Comparison of ENCODE assay signal across 13 cellular contexts in genomic region chr15:77818484-77819270, GRCh38.
DNase-seq lines count a peak whose midpoint lies in the region; ATAC-seq and TF ChIP-seq lines count a peak whose summit lies in the region.
"Had no signal": no experiment of that assay in that cellular context is flagged by ENCODE, and none has a peak within 500 bp of the region (broad histone marks: within the 10 kb centered on the region; RNA-seq: fewer than 3 reads in every experiment).

No MANE protein-coding gene starts in this region.

- H3K4me1 ChIP-seq in mesendoderm (ENCODE audit: control insufficient read depth, low read depth, low read length) = no peaks in the 10 kb centered on the region
- peaks cover 0 to 25% (median 17%) of the 10 kb centered on the region in 4 donors for H3K4me1 ChIP-seq in upper lobe of left lung

- H3K27me3 ChIP-seq in WERI-Rb-1 (ENCODE audit: insufficient read depth, low read depth, severe bottlenecking) = no peaks in the 10 kb centered on the region
- peaks cover 25% of the 10 kb centered on the region for H3K27me3 ChIP-seq in mesendoderm (ENCODE audit: insufficient read depth, low read length, poor library complexity)
- H3K27me3 ChIP-seq in upper lobe of left lung = peaks cover 0 to 31% (median 15%) of the 10 kb centered on the region in 4 donors

- no peak overlapping the region for H4K8ac ChIP-seq in mesendoderm (ENCODE audit: low read depth, low read length)

- TF ChIP-seq EP300 in upper lobe of left lung (IDR thresholded peaks at IDR 0.05) = no peak

- no peak overlapping the region for H2AK5ac ChIP-seq in mesendoderm (ENCODE audit: low read length)

- no peak overlapping the region for H3K23ac ChIP-seq in mesendoderm (ENCODE audit: low read length)

- H3K4me3 ChIP-seq in WERI-Rb-1 (ENCODE audit: low read depth, low read length) = peak overlapping the region; percentile 42
- H3K4me3 ChIP-seq in mesendoderm (ENCODE audit: low read length) = no peak overlapping the region
- H3K4me3 ChIP-seq in upper lobe of left lung = peak overlapping the region in 3 of 4 donors; percentile 29 to 34 (median 29)
- H3K4me3 ChIP-seq: body of pancreas had no signal

- no peak overlapping the region for H2BK15ac ChIP-seq in mesendoderm (replicated peaks; ENCODE audit: low read depth)

- H3K9me3 ChIP-seq in WERI-Rb-1 (ENCODE audit: severe bottlenecking) (no peaks in the 10 kb centered on the region), upper lobe of left lung (no peaks in the 10 kb centered on the region)
- H3K9me3 ChIP-seq: body of pancreas had no signal

- peak overlapping the region; percentile 79 for H3K56ac ChIP-seq in mesendoderm (ENCODE audit: low read length)

- H3K27ac ChIP-seq in WERI-Rb-1 = peak overlapping the region; percentile 56
- H3K27ac ChIP-seq in mesendoderm (ENCODE audit: low read depth, low read length) = no peak overlapping the region
- H3K27ac ChIP-seq in upper lobe of left lung = no peak overlapping the region
- H3K27ac ChIP-seq: body of pancreas, epithelial cell of prostate, RWPE1 had no signal

- DNase-seq in activated T-cell treated with anti-CD3 and anti-CD28 coated beads, Interleukin-2, amount 50 U/mL, for 4 hours = no peak
- DNase-seq in activated T-cell treated with anti-CD3 and anti-CD28 coated beads for 4 hours = no peak
- DNase-seq in WERI-Rb-1 = peak; percentile 77
- DNase-seq in mesendoderm = peak; percentile 16
- peak in 1 of 2 donors; percentile 81 for DNase-seq in upper lobe of left lung
- DNase-seq in Kasumi-1 (lab: John Stamatoyannopoulos, UW) = no peak
- no peak for DNase-seq in amniotic stem cell (lab: John Stamatoyannopoulos, UW)
- DNase-seq: body of pancreas; naive thymus-derived CD8-positive, alpha-beta T cell had no signal

- no peaks in the 10 kb centered on the region for H3K79me1 ChIP-seq in mesendoderm (ENCODE audit: low read length)

- no peaks in the 10 kb centered on the region for H3K36me3 Mint-ChIP-seq in activated T-cell treated with anti-CD3 and anti-CD28 coated beads, Interleukin-2, amount 50 U/mL, for 4 hours (ENCODE audit: insufficient read depth)
- H3K36me3 Mint-ChIP-seq: naive thymus-derived CD8-positive, alpha-beta T cell had no signal

- peak; percentile 11 to 13 for ATAC-seq in activated T-cell treated with anti-CD3 and anti-CD28 coated beads, Interleukin-2, amount 50 U/mL, for 4 hours
- ATAC-seq in upper lobe of left lung (ENCODE audit: low FRiP score in 2 of 2) (no peak), HG03139 (IDR thresholded peaks at IDR 0.05; ENCODE audit: unreplicated experiment) (no peak)
- ATAC-seq: naive thymus-derived CD8-positive, alpha-beta T cell had no signal

- peaks cover 47% of the 10 kb centered on the region for H3K27me3 Mint-ChIP-seq in activated T-cell treated with anti-CD3 and anti-CD28 coated beads, Interleukin-2, amount 50 U/mL, for 4 hours (ENCODE audit: low read depth)

- peak overlapping the region; percentile 82 for H3K4me2 ChIP-seq in mesendoderm (ENCODE audit: low read length)

- H3K4me1 Mint-ChIP-seq in activated T-cell treated with anti-CD3 and anti-CD28 coated beads, Interleukin-2, amount 50 U/mL, for 4 hours (ENCODE audit: low read depth) = peaks cover 2% of the 10 kb centered on the region

- no peak overlapping the region for H2BK5ac ChIP-seq in mesendoderm (ENCODE audit: low read length)

- H3K4me3 Mint-ChIP-seq in activated T-cell treated with anti-CD3 and anti-CD28 coated beads, Interleukin-2, amount 50 U/mL, for 4 hours = no peak overlapping the region
- H3K4me3 Mint-ChIP-seq: stimulated activated naive CD8-positive, alpha-beta T cell treated with anti-CD3 and anti-CD28 coated beads, Interleukin-15, Interleukin-2, amounts not matched to agents 100 ng/mL and 50 ng/mL, for 24 hours had no signal

- H3K9ac ChIP-seq in mesendoderm (ENCODE audit: low read length) = peak overlapping the region; percentile 45

- no peaks in the 10 kb centered on the region for H3K79me2 ChIP-seq in mesendoderm (ENCODE audit: control insufficient read depth, insufficient read depth, low read length)

- H3K18ac ChIP-seq in mesendoderm (ENCODE audit: low read length) = no peak overlapping the region

- no peak overlapping the region for H2BK120ac ChIP-seq in mesendoderm (ENCODE audit: low read depth, low read length)

- TF ChIP-seq POLR2A in upper lobe of left lung (IDR thresholded peaks at IDR 0.05) = no peak

- no CpG with 5 or more reads among the region's 81 CpGs for WGBS in mesendoderm (ENCODE audit: extremely low coverage, insufficient coverage, low lambda C conversion rate)
- WGBS in upper lobe of left lung, 2 donors = 23 to 33% methylated on average over 7 to 9 of the region's 81 CpGs

- no peak overlapping the region for H4K5ac ChIP-seq in mesendoderm (ENCODE audit: low read length)

- no peaks in the 10 kb centered on the region for H3K9me3 Mint-ChIP-seq in activated T-cell treated with anti-CD3 and anti-CD28 coated beads, Interleukin-2, amount 50 U/mL, for 4 hours
- H3K9me3 Mint-ChIP-seq: naive thymus-derived CD8-positive, alpha-beta T cell; stimulated activated naive CD8-positive, alpha-beta T cell treated with anti-CD3 and anti-CD28 coated beads, Interleukin-15, Interleukin-2, amounts not matched to agents 100 ng/mL and 50 ng/mL, for 24 hours had no signal

- peaks cover 9% of the 10 kb centered on the region for H3K36me3 ChIP-seq in WERI-Rb-1
- H3K36me3 ChIP-seq in mesendoderm (ENCODE audit: control insufficient read depth, insufficient read depth, low read length) = no peaks in the 10 kb centered on the region
- H3K36me3 ChIP-seq in upper lobe of left lung = no peaks in the 10 kb centered on the region

- TF ChIP-seq CTCF in WERI-Rb-1 (IDR thresholded peaks at IDR 0.05; ENCODE audit: low read depth, low read length) (no peak), upper lobe of left lung (IDR thresholded peaks at IDR 0.05) (no peak)

- H3K4ac ChIP-seq in mesendoderm (ENCODE audit: low read depth, low read length) = no peak overlapping the region

Comparison
In these comparisons a context has a peak if more than half of its experiments do, and no peak if none do; other contexts are left out.
1. ATAC-seq: peak in activated T-cell treated with anti-CD3 and anti-CD28 coated beads, Interleukin-2, amount 50 U/mL, for 4 hours (2 of 2); none in upper lobe of left lung (0 of 2) and HG03139 (single experiment).
2. DNase-seq: peak in WERI-Rb-1 (single experiment) and mesendoderm (single experiment); none in activated T-cell treated with anti-CD3 and anti-CD28 coated beads, Interleukin-2, amount 50 U/mL, for 4 hours (single experiment), activated T-cell treated with anti-CD3 and anti-CD28 coated beads for 4 hours (single experiment), Kasumi-1 (0 of 2) and amniotic stem cell (single experiment).